1 cellular context compared by ENCODE assay signal in the genomic region with DNA sequence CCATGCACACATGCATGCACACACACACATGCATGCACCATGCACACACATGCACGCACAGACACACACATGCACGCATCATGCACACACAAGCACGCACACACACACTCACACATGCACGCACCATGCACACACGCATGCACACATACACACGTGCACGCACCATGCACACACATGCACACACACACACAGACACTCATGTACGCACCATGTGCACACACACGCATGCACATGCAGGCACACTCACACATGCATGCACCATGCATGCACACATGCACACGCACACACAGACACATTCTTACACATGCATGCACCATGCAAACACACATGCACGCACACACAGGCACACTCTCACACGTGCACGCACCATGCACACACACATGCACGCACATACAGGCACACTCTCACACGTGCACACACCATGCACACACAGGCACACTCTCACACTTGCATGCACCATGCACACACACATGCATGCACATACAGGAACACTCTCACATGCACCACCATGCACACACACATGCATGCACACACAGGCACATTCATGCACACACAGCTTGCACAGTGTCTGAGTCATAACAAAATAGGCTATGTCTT.
TF ChIP-seq lines count a peak whose summit lies in the region.

No MANE protein-coding gene starts in this region.

TF ChIP-seq in HEK293, 187 proteins besides CTCF, POLR2A, EP300 and RAD21:
- TF ChIP-seq ZNF600 (tag by site-specific recombination; IDR thresholded peaks at IDR 0.05) (no peak), ZNF184 (tag by site-specific recombination; IDR thresholded peaks at IDR 0.05) (no peak)
- TF ChIP-seq, protein P1, sequence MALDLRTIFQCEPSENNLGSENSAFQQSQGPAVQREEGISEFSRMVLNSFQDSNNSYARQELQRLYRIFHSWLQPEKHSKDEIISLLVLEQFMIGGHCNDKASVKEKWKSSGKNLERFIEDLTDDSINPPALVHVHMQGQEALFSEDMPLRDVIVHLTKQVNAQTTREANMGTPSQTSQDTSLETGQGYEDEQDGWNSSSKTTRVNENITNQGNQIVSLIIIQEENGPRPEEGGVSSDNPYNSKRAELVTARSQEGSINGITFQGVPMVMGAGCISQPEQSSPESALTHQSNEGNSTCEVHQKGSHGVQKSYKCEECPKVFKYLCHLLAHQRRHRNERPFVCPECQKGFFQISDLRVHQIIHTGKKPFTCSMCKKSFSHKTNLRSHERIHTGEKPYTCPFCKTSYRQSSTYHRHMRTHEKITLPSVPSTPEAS (tag by site-specific recombination; IDR thresholded peaks at IDR 0.05): peak; percentile 94
- TF ChIP-seq, protein P2, sequence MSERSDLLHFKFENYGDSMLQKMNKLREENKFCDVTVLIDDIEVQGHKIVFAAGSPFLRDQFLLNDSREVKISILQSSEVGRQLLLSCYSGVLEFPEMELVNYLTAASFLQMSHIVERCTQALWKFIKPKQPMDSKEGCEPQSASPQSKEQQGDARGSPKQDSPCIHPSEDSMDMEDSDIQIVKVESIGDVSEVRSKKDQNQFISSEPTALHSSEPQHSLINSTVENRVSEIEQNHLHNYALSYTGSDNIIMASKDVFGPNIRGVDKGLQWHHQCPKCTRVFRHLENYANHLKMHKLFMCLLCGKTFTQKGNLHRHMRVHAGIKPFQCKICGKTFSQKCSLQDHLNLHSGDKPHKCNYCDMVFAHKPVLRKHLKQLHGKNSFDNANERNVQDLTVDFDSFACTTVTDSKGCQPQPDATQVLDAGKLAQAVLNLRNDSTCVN (tag by site-specific recombination; optimal IDR thresholded peaks at IDR 0.05): peak; percentile 26
TF ChIP-seq in HEK293: peak in this region for 2.
